ENCODE assay signal across 12 cellular contexts in genomic region chr11:134578807-134579708, GRCh38.
DNase-seq lines count a peak whose midpoint lies in the region; TF ChIP-seq lines count a peak whose summit lies in the region.
"Had no signal": no experiment of that assay in that cellular context is flagged by ENCODE, and none has a peak within 500 bp of the region (broad histone marks: within the 10 kb centered on the region; RNA-seq: fewer than 3 reads in every experiment).

No MANE protein-coding gene starts in this region.

- no peaks in the 10 kb centered on the region for H3K4me1 Mint-ChIP-seq in chondrocyte (ENCODE audit: low read depth)

- H3K4me3 ChIP-seq in liver (ENCODE audit: low read depth in 1 of 3, low read length in 3 of 3), result no peak overlapping the region
- H3K4me3 ChIP-seq: uterus had no signal

- no peak overlapping the region for H3K4me3 Mint-ChIP-seq in chondrocyte (ENCODE audit: unreplicated experiment)
- H3K4me3 Mint-ChIP-seq: effector memory CD8-positive, alpha-beta T cell had no signal

- peaks cover 34% of the 10 kb centered on the region for H3K27me3 Mint-ChIP-seq in chondrocyte (ENCODE audit: low read depth)

- 81% methylated on average over 22 of the region's 22 CpGs for WGBS in liver

- no peak overlapping the region for H3K27ac Mint-ChIP-seq in chondrocyte (ENCODE audit: unreplicated experiment)
- H3K27ac Mint-ChIP-seq: effector memory CD8-positive, alpha-beta T cell had no signal

- no peaks in the 10 kb centered on the region for H3K36me3 Mint-ChIP-seq in chondrocyte (ENCODE audit: low read depth)

- no peaks in the 10 kb centered on the region for H3K36me3 ChIP-seq in liver (ENCODE audit: control insufficient read depth in 4 of 4, insufficient read depth in 3 of 4, low read depth in 1 of 4, low read length in 3 of 4)
- H3K36me3 ChIP-seq: uterus had no signal

- no peak overlapping the region for H3K27ac ChIP-seq in liver (ENCODE audit: low read depth in 1 of 2, low read length in 2 of 2)
- H3K27ac ChIP-seq: uterus had no signal

- DNase-seq in DMS153 (lab: John Stamatoyannopoulos, UW), result peak; percentile 14
- DNase-seq in GM10248 (ENCODE audit: extremely low spot score), result peak; percentile 17
- DNase-seq in RPMI8226, result peak; percentile 18
- no peak for DNase-seq in AG08395 (ENCODE audit: low spot score)
- DNase-seq in chondrocyte (ENCODE audit: low spot score), result no peak
- no peak for DNase-seq in T-helper 9 cell
- DNase-seq: effector memory CD8-positive, alpha-beta T cell; KG1; midbrain; NCI-H774; uterus had no signal

- peak; percentile 25 for TF ChIP-seq CTCF in GM10248 (IDR thresholded peaks at IDR 0.05; ENCODE audit: control extremely low read depth, extremely low read depth, low read depth, missing control alignments)
- peak; percentile 22 for TF ChIP-seq CTCF in liver (IDR thresholded peaks at IDR 0.05; ENCODE audit: low read depth, low read length, missing input control)
- no peak for TF ChIP-seq CTCF in chondrocyte (IDR thresholded peaks at IDR 0.05)

- no peaks in the 10 kb centered on the region for H3K9me3 Mint-ChIP-seq in chondrocyte (ENCODE audit: low read depth)
- H3K9me3 Mint-ChIP-seq: effector memory CD8-positive, alpha-beta T cell had no signal

- H3K9ac ChIP-seq in liver (ENCODE audit: low read depth in 1 of 2, low read length in 2 of 2), result no peak overlapping the region

- no peaks in the 10 kb centered on the region for H3K9me3 ChIP-seq in liver (ENCODE audit: control insufficient read depth in 4 of 4, low read length in 3 of 4)
- H3K9me3 ChIP-seq: uterus had no signal

- peaks cover 0 to 3% (median 0%) of the 10 kb centered on the region in 4 donors for H3K4me1 ChIP-seq in liver (ENCODE audit: control insufficient read depth in 4 of 4, insufficient read depth in 4 of 4, low read length in 3 of 4)
- H3K4me1 ChIP-seq: uterus had no signal

- POLR2A ChIA-PET in GM10248 (lab: Yijun Ruan, JAX), result no interaction called here

- peaks cover 0 to 2% (median 0%) of the 10 kb centered on the region in 4 donors for H3K27me3 ChIP-seq in liver (ENCODE audit: control insufficient read depth in 4 of 4, insufficient read depth in 4 of 4, low read length in 3 of 4)
- H3K27me3 ChIP-seq: uterus had no signal

- CTCF ChIA-PET in GM10248 (lab: Yijun Ruan, JAX), result interaction anchor here (1.1 kb wide), 1 partner anchor 220 kb away, joined by 3 read pairs; no protein-coding TSS in a partner anchor

- TF ChIP-seq RAD21 in liver (IDR thresholded peaks at IDR 0.05), result peak; percentile 58 to 60

TF ChIP-seq in liver, 16 proteins besides CTCF, POLR2A, EP300 and RAD21:
- no peak for TF ChIP-seq GABPA (IDR thresholded peaks at IDR 0.05 in 1 of 2, conservative IDR thresholded peaks at IDR 0.05 in 1 of 2)
- TF ChIP-seq REST (IDR thresholded peaks at IDR 0.05), result no peak
- TF ChIP-seq HNF4A (conservative IDR thresholded peaks at IDR 0.05), result no peak
- TF ChIP-seq MAX (IDR thresholded peaks at IDR 0.05), result no peak
- no peak for TF ChIP-seq RXRA (IDR thresholded peaks at IDR 0.05)
- TF ChIP-seq HNF4G (IDR thresholded peaks at IDR 0.05), result no peak
- TF ChIP-seq EGR1 (IDR thresholded peaks at IDR 0.05; ENCODE audit: low read depth in 2 of 2), result no peak
- TF ChIP-seq ZBTB33 (IDR thresholded peaks at IDR 0.05), result no peak
- TF ChIP-seq ATF3 (IDR thresholded peaks at IDR 0.05), result no peak
- no peak for TF ChIP-seq TAF1 (conservative IDR thresholded peaks at IDR 0.05)

Comparison
In these comparisons a context has a peak if more than half of its experiments do, and no peak if none do; other contexts are left out.
1. DNase-seq: peak in DMS153 (single experiment), GM10248 (single experiment) and RPMI8226 (single experiment); none in AG08395 (single experiment), chondrocyte (single experiment) and T-helper 9 cell (single experiment).